In genomic region chr21:29298348-29299045, GRCh38 we compare ENCODE assay signal across 8 cellular contexts. TPM values are rescaled to one million over a fixed set of nuclear protein-coding genes. Genes with fewer than 3 reads are reported as not detected.
DNase-seq lines count a peak whose midpoint lies in the region; ATAC-seq and TF ChIP-seq lines count a peak whose summit lies in the region.

Gene BACH1 (plus strand): TSS chr21:29298922. CDS start chr21:29321281, 22,359 bp downstream.

- ATAC-seq in HG03457 (IDR thresholded peaks at IDR 0.05; ENCODE audit: unreplicated experiment), result peak; percentile 43

- H3K27ac ChIP-seq in colonic mucosa, result peak within 1 kb of the TSS; percentile 90

- H3K36me3 ChIP-seq in colonic mucosa, result no peaks in the 10 kb centered on the region

- no peaks in the 10 kb centered on the region for H3K27me3 ChIP-seq in colonic mucosa

- TF ChIP-seq CTCF in colonic mucosa (IDR thresholded peaks at IDR 0.05), result peak; percentile 40

- peak within 1 kb of the TSS; percentile 63 for H3K4me3 ChIP-seq in colonic mucosa

- DNase-seq in AG20443 (ENCODE audit: low spot score) (peak; percentile 99), GM19238 (ENCODE audit: insufficient read length, low spot score) (peak; percentile 79), NCI-H526 (lab: John Stamatoyannopoulos, UW) (peak; percentile 21 to 94), colonic mucosa (peak; percentile 92), left kidney (ENCODE audit: low read depth, low spot score) (peak; percentile 97)
- peak; percentile 91 for DNase-seq in activated CD4-positive, alpha-beta T cell treated with anti-CD3 and anti-CD28 coated beads for 48 hours
- peak; percentile 87 to 88 for DNase-seq in stimulated activated CD4-positive, alpha-beta T cell treated with anti-CD3 and anti-CD28 coated beads, Interleukin-2, amount 100 ng/mL, for 24 hours

- peak within 1 kb of the TSS; percentile 69 to 76 for H3K9ac ChIP-seq in colonic mucosa (ENCODE audit: low read depth in 2 of 2, low read length in 2 of 2)

- intact Hi-C loops in colonic mucosa (cut with DNase I), result no loop called here

- no peaks in the 10 kb centered on the region for H3K9me3 ChIP-seq in colonic mucosa

- peaks cover 15% of the 10 kb centered on the region for H3K4me1 ChIP-seq in colonic mucosa

RNA-seq across cellular contexts. Expression of gene BACH1, which starts in this region (rescaled TPM):
- 10 to 100 TPM; 33.2 to 66.9 TPM for total RNA-seq in colonic mucosa

Comparison
In these comparisons a context has a peak if more than half of its experiments do, and no peak if none do; other contexts are left out.
1. Peak in every context shown above with its lines: DNase-seq, ATAC-seq, H3K4me3 ChIP-seq and H3K27ac ChIP-seq.